Comparison of ENCODE assay signal across 25 cellular contexts in genomic region chr10:99527526-99528255, GRCh38. TPM values are rescaled to one million over a fixed set of nuclear protein-coding genes. Genes with fewer than 3 reads are reported as not detected.
A peak's percentile ranks its signal among the peaks of the same experiment; 100 is the strongest.
DNase-seq lines count a peak whose midpoint lies in the region; ATAC-seq and TF ChIP-seq lines count a peak whose summit lies in the region.
"Had no signal": no experiment of that assay in that cellular context is flagged by ENCODE, and none has a peak within 500 bp of the region (broad histone marks: within the 10 kb centered on the region; RNA-seq: fewer than 3 reads in every experiment).

No MANE protein-coding gene starts in this region.

- H3K27me3 ChIP-seq in GM23338 (ENCODE audit: insufficient read depth) (peaks cover 100% of the 10 kb centered on the region), mesenchymal stem cell (ENCODE audit: control insufficient read depth in 1 of 2, insufficient read depth in 1 of 2, low read length in 2 of 2) (peaks cover 98 to 99% of the 10 kb centered on the region in 2 experiments), sigmoid colon (no peaks in the 10 kb centered on the region), testis (peaks cover 10% of the 10 kb centered on the region)

- H3K36me3 ChIP-seq in GM23338 (ENCODE audit: insufficient read depth) (no peaks in the 10 kb centered on the region), mesenchymal stem cell (ENCODE audit: control insufficient read depth in 1 of 2, insufficient read depth in 2 of 2, low read depth in 1 of 2, low read length in 2 of 2) (peaks cover 0 to 5% of the 10 kb centered on the region in 2 experiments), sigmoid colon (no peaks in the 10 kb centered on the region), testis (ENCODE audit: low read depth, missing control alignments) (no peaks in the 10 kb centered on the region)
- H3K36me3 ChIP-seq: heart right ventricle, lower lobe of right lung, tibial artery had no signal

- H3K9ac ChIP-seq in mesenchymal stem cell (ENCODE audit: low read length), result no peak overlapping the region

- no peak overlapping the region for H2BK5ac ChIP-seq in mesenchymal stem cell (ENCODE audit: low read depth, low read length, poor library complexity, severe bottlenecking)

- H4K8ac ChIP-seq in mesenchymal stem cell (ENCODE audit: low read length), result peak overlapping the region; percentile 100

- H3K27ac ChIP-seq in GM23338 (ENCODE audit: low read depth) (no peak overlapping the region), mesenchymal stem cell (ENCODE audit: low read length, poor library complexity, severe bottlenecking) (no peak overlapping the region), sigmoid colon (peak overlapping the region in 3 of 4 donors; percentile 94 to 95 (median 94)), testis (no peak overlapping the region)
- H3K27ac ChIP-seq: heart right ventricle, lower lobe of right lung, PC-9, tibial artery had no signal

- H3K18ac ChIP-seq in mesenchymal stem cell (ENCODE audit: low read depth in 1 of 2, low read length in 2 of 2), result peak overlapping the region; percentile 98 to 100

- no peak overlapping the region for H3K27ac Mint-ChIP-seq in GM23338
- no peak overlapping the region for H3K27ac Mint-ChIP-seq in T-helper 2 cell treated with Interferon-gamma antibody and Interleukin-4, amounts not matched to agents 5 μg/mL and 100 μg/mL, for 36 hours
- H3K27ac Mint-ChIP-seq: effector memory CD8-positive, alpha-beta T cell; natural killer cell had no signal

- H3K4me1 ChIP-seq in GM23338 (ENCODE audit: insufficient read depth) (peaks cover 74% of the 10 kb centered on the region), mesenchymal stem cell (ENCODE audit: control insufficient read depth, insufficient read depth, low read depth, low read length) (peaks cover 16% of the 10 kb centered on the region), sigmoid colon (peaks cover 0 to 53% (median 47%) of the 10 kb centered on the region in 4 donors), testis (no peaks in the 10 kb centered on the region)

- H3K4ac ChIP-seq in mesenchymal stem cell (ENCODE audit: low read depth in 1 of 2, low read length in 2 of 2), result peak overlapping the region; percentile 56 to 100

- peak overlapping the region; percentile 28 to 100 for H3K23ac ChIP-seq in mesenchymal stem cell (ENCODE audit: low read length in 2 of 2)

- TF ChIP-seq EP300 in sigmoid colon (IDR thresholded peaks at IDR 0.05), result no peak

- H2BK15ac ChIP-seq in mesenchymal stem cell (ENCODE audit: low read depth, poor library complexity, severe bottlenecking), result peak overlapping the region; percentile 83

- H3K4me3 Mint-ChIP-seq in GM23338, result peak overlapping the region; percentile 47; the same call in 2 of the 3 replicates
- no peak overlapping the region for H3K4me3 Mint-ChIP-seq in T-helper 2 cell treated with Interferon-gamma antibody and Interleukin-4, amounts not matched to agents 5 μg/mL and 100 μg/mL, for 36 hours
- H3K4me3 Mint-ChIP-seq: activated T-cell treated with anti-CD3 and anti-CD28 coated beads, Interleukin-2, amount 50 U/mL, for 4 hours; effector memory CD8-positive, alpha-beta T cell; natural killer cell had no signal

- TF ChIP-seq POLR2A in sigmoid colon (IDR thresholded peaks at IDR 0.05) (no peak), testis (IDR thresholded peaks at IDR 0.05) (no peak)

- ATAC-seq in GM23338 (peak; percentile 4), left ventricle myocardium superior (no peak), HG03039 (IDR thresholded peaks at IDR 0.05; ENCODE audit: unreplicated experiment) (no peak)
- ATAC-seq: activated CD4-positive, CD25-positive, alpha-beta regulatory T cell treated with anti-CD3 and anti-CD28 coated beads, Interleukin-2, amount 50 U/mL, for 24 hours; activated T-cell treated with anti-CD3 and anti-CD28 coated beads, Interleukin-2, amount 50 U/mL, for 4 hours; effector memory CD8-positive, alpha-beta T cell; lower lobe of right lung; natural killer cell had no signal

- H3K36me3 Mint-ChIP-seq in GM23338 (ENCODE audit: low read depth), result no peaks in the 10 kb centered on the region
- H3K36me3 Mint-ChIP-seq in T-helper 2 cell treated with Interferon-gamma antibody and Interleukin-4, amounts not matched to agents 5 μg/mL and 100 μg/mL, for 36 hours (ENCODE audit: low read depth), result peaks cover 2% of the 10 kb centered on the region
- H3K36me3 Mint-ChIP-seq: natural killer cell had no signal

- TF ChIP-seq CTCF in GM23338 (conservative IDR thresholded peaks at IDR 0.05; ENCODE audit: low read depth in 2 of 2) (no peak), sigmoid colon (IDR thresholded peaks at IDR 0.05) (no peak), testis (IDR thresholded peaks at IDR 0.05) (no peak)

- H2AK5ac ChIP-seq in mesenchymal stem cell (ENCODE audit: low read length, severe bottlenecking), result no peak overlapping the region

- intact Hi-C loops in sigmoid colon (cut with DNase I) (no loop called here), left ventricle myocardium superior (cut with micrococcal nuclease) (no loop called here), testis (cut with DNase I; ENCODE audit: low total_unique reads) (no loop called here)

- peaks cover 6% of the 10 kb centered on the region for H3K9me3 ChIP-seq in mesenchymal stem cell (ENCODE audit: control insufficient read depth, low read length)
- H3K9me3 ChIP-seq in sigmoid colon, result no peaks in the 10 kb centered on the region
- no peaks in the 10 kb centered on the region for H3K9me3 ChIP-seq in testis
- H3K9me3 ChIP-seq: heart right ventricle, lower lobe of right lung, tibial artery had no signal

- H2BK120ac ChIP-seq in mesenchymal stem cell (ENCODE audit: low read depth, low read length), result peak overlapping the region; percentile 93

- peaks cover 67% of the 10 kb centered on the region for H3K4me1 Mint-ChIP-seq in GM23338
- H3K4me1 Mint-ChIP-seq in T-helper 2 cell treated with Interferon-gamma antibody and Interleukin-4, amounts not matched to agents 5 μg/mL and 100 μg/mL, for 36 hours (ENCODE audit: low read depth), result peaks cover 13% of the 10 kb centered on the region

- H4K20me1 ChIP-seq in GM23338 (replicated peaks; ENCODE audit: insufficient read depth), result peaks cover 27% of the 10 kb centered on the region

- no peaks in the 10 kb centered on the region for H3K79me2 ChIP-seq in GM23338 (replicated peaks; ENCODE audit: insufficient read depth)

- H3K4me3 ChIP-seq in GM23338 (peak overlapping the region; percentile 47), mesenchymal stem cell (ENCODE audit: insufficient read depth in 1 of 2, low read depth in 1 of 2, low read length in 2 of 2) (no peak overlapping the region), sigmoid colon (peak overlapping the region; percentile 70 to 80 (median 78)), testis (no peak overlapping the region)
- H3K4me3 ChIP-seq: heart right ventricle, lower lobe of right lung, PC-9, tibial artery had no signal

- peak overlapping the region; percentile 96 to 99 for H2BK12ac ChIP-seq in mesenchymal stem cell (ENCODE audit: low read length in 2 of 2)

- H3K27me3 Mint-ChIP-seq in GM23338 (ENCODE audit: insufficient read depth, low read depth, poor library complexity), result peaks cover 100% of the 10 kb centered on the region
- H3K27me3 Mint-ChIP-seq in T-helper 2 cell treated with Interferon-gamma antibody and Interleukin-4, amounts not matched to agents 5 μg/mL and 100 μg/mL, for 36 hours (ENCODE audit: low read depth), result peaks cover 85% of the 10 kb centered on the region

- H3K4me2 ChIP-seq in GM23338 (peak overlapping the region; percentile 76), mesenchymal stem cell (ENCODE audit: low read length, poor library complexity, severe bottlenecking) (no peak overlapping the region)
- H3K4me2 ChIP-seq: PC-9 had no signal

- H3K9me3 Mint-ChIP-seq in GM23338, result 0 out of 3 replicates have a peak, but pooled peaks cover 2% of the 10 kb centered on the region
- H3K9me3 Mint-ChIP-seq in T-helper 2 cell treated with Interferon-gamma antibody and Interleukin-4, amounts not matched to agents 5 μg/mL and 100 μg/mL, for 36 hours, result no peaks in the 10 kb centered on the region
- H3K9me3 Mint-ChIP-seq: activated T-cell treated with anti-CD3 and anti-CD28 coated beads, Interleukin-2, amount 50 U/mL, for 4 hours; effector memory CD8-positive, alpha-beta T cell; natural killer cell had no signal

- H3K9me2 ChIP-seq in GM23338 (ENCODE audit: insufficient read depth), result no peaks in the 10 kb centered on the region

- peaks cover 30% of the 10 kb centered on the region for H3F3A ChIP-seq in GM23338 (replicated peaks; ENCODE audit: low read depth)

- H2AFZ ChIP-seq in GM23338 (peak overlapping the region; percentile 67), mesenchymal stem cell (ENCODE audit: low read depth, low read length) (no peak overlapping the region)
- H2AFZ ChIP-seq: PC-9 had no signal

- H4K91ac ChIP-seq in mesenchymal stem cell (ENCODE audit: low read length), result peak overlapping the region; percentile 99

- 4% methylated on average over 47 of the region's 50 CpGs for WGBS in mesenchymal stem cell
- 14 to 29% methylated on average over 50 of the region's 50 CpGs for WGBS in sigmoid colon, 2 donors
- WGBS in testis, 2 donors, result 6 to 10% methylated on average over 27 to 49 of the region's 50 CpGs

- H3K79me1 ChIP-seq in mesenchymal stem cell (replicated peaks; ENCODE audit: low read length, poor library complexity, severe bottlenecking), result no peaks in the 10 kb centered on the region

- H3K14ac ChIP-seq in mesenchymal stem cell (ENCODE audit: low read length in 2 of 2), result peak overlapping the region in 1 of 2 experiments; percentile 99

- DNase-seq in GM23338 (ENCODE audit: low spot score) (peak; percentile 71), amniotic epithelial cell (ENCODE audit: low read depth) (peak; percentile 65), mesenchymal stem cell (peak; percentile 74), sigmoid colon (no peak), left ventricle myocardium superior (no peak), testis (no peak)
- DNase-seq in T-helper 2 cell treated with Interferon-gamma antibody and Interleukin-4, amounts not matched to agents 5 μg/mL and 100 μg/mL, for 36 hours (ENCODE audit: low spot score), result no peak
- DNase-seq: activated naive CD4-positive, alpha-beta T cell treated with anti-CD3 and anti-CD28 coated beads, Interleukin-2, amount 50 U/mL, for 16 hours; activated T-cell treated with anti-CD3 and anti-CD28 coated beads, Interleukin-2, amount 50 U/mL, for 4 hours; effector memory CD8-positive, alpha-beta T cell; EL; heart right ventricle; lower lobe of right lung; MM.1S; natural killer cell; NCI-H146; NCI-H774; PC-9; tibial artery had no signal

TF ChIP-seq in GM23338, 12 proteins besides CTCF, POLR2A, EP300 and RAD21:
- no peak for TF ChIP-seq NANOG (IDR thresholded peaks at IDR 0.05; ENCODE audit: borderline replicate concordance)
- peak; percentile 95 for TF ChIP-seq EZH2 (IDR thresholded peaks at IDR 0.05; ENCODE audit: low read depth, unreplicated experiment)
- peak; percentile 95 for TF ChIP-seq EZH2phosphoT487 (IDR thresholded peaks at IDR 0.05; ENCODE audit: unreplicated experiment)

RNA-seq across cellular contexts. Expression of gene NKX2-3, which starts 5.1 kb away (rescaled TPM):
- not detected in 2 replicates for total RNA-seq in GM23338 (2014; rRNA removed; shearing (Covaris generic))
- not detected in 2 replicates for polyA plus RNA-seq in GM23338 (2016; fragmentation: Nextera tagmentation; extraction: Ambion mirVana)
- 59.0 TPM for polyA plus RNA-seq in mesenchymal stem cell (2013, experiment 1 of 2)
- polyA plus RNA-seq in mesenchymal stem cell (2013, experiment 2 of 2), result 58.4 TPM
- 10 to 100 TPM; 32.4 to 49.9 (median 34.1) TPM for total RNA-seq in sigmoid colon
- 1 to 10 TPM; 5.8 to 8.9 (median 7.2) TPM for polyA plus RNA-seq in sigmoid colon
- total RNA-seq in left ventricle myocardium superior, result not detected
- total RNA-seq in testis, result under 1 TPM; 0.19 to 0.24 TPM
- polyA plus RNA-seq in testis (ENCODE audit: insufficient read depth, low read depth, low replicate concordance), result 0.16 TPM
- total RNA-seq: activated T-cell treated with anti-CD3 and anti-CD28 coated beads, Interleukin-2, amount 50 U/mL, for 4 hours; chondrocyte; H4; heart right ventricle; lower lobe of right lung; natural killer cell; PC-9; posterior vena cava had no signal
- polyA plus RNA-seq: heart right ventricle, IgD-negative memory B cell had no signal

Comparison
In these comparisons a context has a peak if more than half of its experiments do, and no peak if none do; other contexts are left out.
1. DNase-seq: peak in GM23338 (single experiment), amniotic epithelial cell (single experiment) and mesenchymal stem cell (single experiment); none in sigmoid colon (single experiment), left ventricle myocardium superior (single experiment), testis (single experiment) and T-helper 2 cell treated with Interferon-gamma antibody and Interleukin-4, amounts not matched to agents 5 μg/mL and 100 μg/mL, for 36 hours (single experiment).
2. H3K27ac ChIP-seq: peak in sigmoid colon (3 of 4); none in GM23338 (single experiment), mesenchymal stem cell (single experiment) and testis (0 of 2).
3. H3K4me3 ChIP-seq: peak in GM23338 (single experiment) and sigmoid colon (4 of 4); none in mesenchymal stem cell (0 of 2) and testis (0 of 2).
4. RNA of gene NKX2-3, which starts 5.1 kb away (total RNA-seq): 32.4 to 49.9 TPM in sigmoid colon; 0.19 to 0.24 TPM in testis, not detected in GM23338 and not detected in left ventricle myocardium superior (single experiment); every median in the first group is over 10 times any median in the second.